8 cellular contexts compared by ENCODE assay signal in genomic region chr6:36599791-36600209, GRCh38. TPM values are rescaled to one million over a fixed set of nuclear protein-coding genes. Genes with fewer than 3 reads are reported as not detected.
DNase-seq lines count a peak whose midpoint lies in the region; ATAC-seq and TF ChIP-seq lines count a peak whose summit lies in the region.

No MANE protein-coding gene starts in this region.

- no peaks in the 10 kb centered on the region for H3K9me3 Mint-ChIP-seq in chondrocyte (ENCODE audit: low read depth)

- peak overlapping the region; percentile 14; the same call in 1 of the 2 replicates for H3K4me3 ChIP-seq in GM06990 (replicated peaks; ENCODE audit: low read depth, low read length)

- peak overlapping the region; percentile 61 for H3K4me3 Mint-ChIP-seq in chondrocyte (ENCODE audit: unreplicated experiment)

- no peak for DNase-seq in GM06990 (ENCODE audit: extremely low read depth, insufficient read length)
- DNase-seq in activated CD4-positive, CD25-positive, alpha-beta regulatory T cell treated with anti-CD3 and anti-CD28 coated beads, Interleukin-2, amount 50 U/mL, for 16 hours (ENCODE audit: low read depth, low spot score): peak; percentile 32
- no peak for DNase-seq in chondrocyte (ENCODE audit: low spot score)
- peak; percentile 89 for DNase-seq in mesenteric fat pad (ENCODE audit: low spot score)
- peak in 5 of 6 experiments; percentile 24 to 57 (median 35) for DNase-seq in stimulated activated naive CD4-positive, alpha-beta T cell (lab: John Stamatoyannopoulos, UW)
- no peak for DNase-seq in SKM-1 treated with dmso at 0.1 percent for 144 hours (lab: John Stamatoyannopoulos, UW; ENCODE audit: unreplicated experiment)
- DNase-seq in KG1 (lab: John Stamatoyannopoulos, UW): no peak

- no peak for ATAC-seq in HG03139 (IDR thresholded peaks at IDR 0.05; ENCODE audit: unreplicated experiment)

- H3K4me1 Mint-ChIP-seq in chondrocyte (ENCODE audit: low read depth): peaks cover 79% of the 10 kb centered on the region

- peaks cover 42% of the 10 kb centered on the region for H3K36me3 ChIP-seq in GM06990 (ENCODE audit: control insufficient read depth, insufficient read depth, low read length)

- no peaks in the 10 kb centered on the region for H3K27me3 ChIP-seq in GM06990 (replicated peaks; ENCODE audit: control insufficient read depth, insufficient read depth, low read length)

- H3K36me3 Mint-ChIP-seq in chondrocyte (ENCODE audit: low read depth): peaks cover 70% of the 10 kb centered on the region

- TF ChIP-seq CTCF in GM06990 (IDR thresholded peaks at IDR 0.05; ENCODE audit: insufficient read depth, low read length, poor library complexity, severe bottlenecking) (no peak), chondrocyte (IDR thresholded peaks at IDR 0.05) (no peak)

- peak overlapping the region; percentile 79 for H3K27ac Mint-ChIP-seq in chondrocyte (ENCODE audit: unreplicated experiment)

- H3K27me3 Mint-ChIP-seq in chondrocyte (ENCODE audit: low read depth): no peaks in the 10 kb centered on the region

RNA-seq across cellular contexts. Expression of gene SRSF3, which starts 5.6 kb away (rescaled TPM):
- total RNA-seq in chondrocyte (180 to 233 TPM (median 191 TPM) in 3 replicates), mesenteric fat pad (214 TPM)

RNA-seq across cellular contexts. Expression of gene STK38, which starts 52.5 kb away (rescaled TPM):
- total RNA-seq in chondrocyte (60.4 to 65.1 TPM (median 63.2 TPM) in 3 replicates), mesenteric fat pad (31.2 TPM)

Comparison
In these comparisons a context has a peak if more than half of its experiments do, and no peak if none do; other contexts are left out.
1. DNase-seq: peak in activated CD4-positive, CD25-positive, alpha-beta regulatory T cell treated with anti-CD3 and anti-CD28 coated beads, Interleukin-2, amount 50 U/mL, for 16 hours (single experiment), mesenteric fat pad (single experiment) and stimulated activated naive CD4-positive, alpha-beta T cell (5 of 6); none in GM06990 (single experiment), chondrocyte (single experiment), SKM-1 treated with dmso at 0.1 percent for 144 hours (single experiment) and KG1 (single experiment).